Comparison of ENCODE assay signal across 16 cellular contexts in the genomic region with DNA sequence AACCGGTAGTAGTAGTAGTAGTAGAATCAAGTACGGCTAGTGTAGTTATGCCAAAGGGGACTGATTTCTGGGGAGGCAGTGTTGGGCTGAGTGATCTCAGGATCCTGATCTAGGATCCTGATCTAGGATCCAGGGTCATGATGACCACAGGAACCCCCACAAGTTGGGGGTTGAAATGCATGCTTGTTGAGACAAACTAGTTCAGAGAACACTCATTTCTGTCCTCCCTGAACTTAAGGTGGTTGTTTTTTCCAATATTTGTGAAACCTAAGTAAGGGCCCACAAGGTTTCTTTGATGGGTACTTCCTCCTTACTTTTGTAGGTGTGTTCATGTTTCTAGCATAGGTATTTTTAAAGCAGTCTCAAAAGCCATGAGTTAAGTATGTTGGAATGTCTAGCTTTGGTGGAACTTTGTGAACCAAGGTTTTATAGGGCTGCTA. TPM values are rescaled to one million over a fixed set of nuclear protein-coding genes. Genes with fewer than 3 reads are reported as not detected.
DNase-seq lines count a peak whose midpoint lies in the region; ATAC-seq, FAIRE-seq and TF ChIP-seq lines count a peak whose summit lies in the region.
"Had no signal": no experiment of that assay in that cellular context is flagged by ENCODE, and none has a peak within 500 bp of the region (broad histone marks: within the 10 kb centered on the region; RNA-seq: fewer than 3 reads in every experiment).

No MANE protein-coding gene starts in this region.

- H3K27me3 ChIP-seq in mammary epithelial cell (ENCODE audit: insufficient read depth, low read length) = no peaks in the 10 kb centered on the region
- H3K27me3 ChIP-seq: neural progenitor cell had no signal

- FAIRE-seq in D721Med (lab: Jason Lieb, UNC) = peak; percentile 38

- intact Hi-C loops in mammary epithelial cell (cut with micrococcal nuclease) = no loop called here

- H3K9me3 ChIP-seq in mammary epithelial cell (replicated peaks; ENCODE audit: insufficient read depth, low read length) = no peaks in the 10 kb centered on the region

- H2AFZ ChIP-seq in mammary epithelial cell (ENCODE audit: low read depth, low read length) = peak overlapping the region; percentile 73
- H2AFZ ChIP-seq: neural progenitor cell had no signal

- DNase-seq in D721Med (ENCODE audit: insufficient read length, low spot score) (no peak), mammary epithelial cell (peak; percentile 91), OCI-M1 (lab: John Stamatoyannopoulos, UW) (no peak), A172 (ENCODE audit: low spot score) (no peak), activated gamma-delta T cell (lab: John Stamatoyannopoulos, UW) (no peak), NCI-H446 (lab: John Stamatoyannopoulos, UW) (no peak)
- DNase-seq: activated CD4-positive, CD25-positive, alpha-beta regulatory T cell treated with anti-CD3 and anti-CD28 coated beads, Interleukin-2, amount 50 U/mL, for 72 hours; activated naive CD4-positive, alpha-beta T cell; NCI-H2029 had no signal

- WGBS in mammary epithelial cell (ENCODE audit: low coverage, missing lambda C conversion rate) = 95% methylated on average over 2 of the region's 2 CpGs

- BruUV-seq in mammary epithelial cell (replicated peaks; lab: Mats Ljungman, UMichigan) = no TSS peak

- dilution Hi-C loops in mammary epithelial cell (cut with HindIII; ENCODE audit: low sequenced_read_pairs) = no loop called here

- TF ChIP-seq CTCF in D721Med (IDR thresholded peaks at IDR 0.05; ENCODE audit: insufficient read depth, missing control alignments) = no peak
- no peak for TF ChIP-seq CTCF in mammary epithelial cell (conservative IDR thresholded peaks at IDR 0.05 in 1 of 2, IDR thresholded peaks at IDR 0.05 in 1 of 2; ENCODE audit: extremely low read depth in 1 of 2, insufficient read depth in 1 of 2, low read depth in 1 of 2, low read length in 2 of 2)

- no peak overlapping the region for H3K9ac ChIP-seq in mammary epithelial cell (ENCODE audit: insufficient read depth, low read length)
- H3K9ac ChIP-seq: neural progenitor cell had no signal

- H3K4me3 ChIP-seq in mammary epithelial cell (replicated peaks in 1 of 3; ENCODE audit: insufficient read depth in 1 of 3, low read depth in 2 of 3, low read length in 3 of 3) = no peak overlapping the region
- H3K4me3 ChIP-seq: lung, neural progenitor cell, skin epidermis had no signal

- H3K27ac ChIP-seq in mammary epithelial cell (ENCODE audit: insufficient read depth, low read depth, low read length) = peak overlapping the region; percentile 5
- H3K27ac ChIP-seq: neural progenitor cell, skin epidermis had no signal

- ATAC-seq in GM19372 (IDR thresholded peaks at IDR 0.05; ENCODE audit: low read depth, unreplicated experiment) (peak; percentile 66), HG03095 (IDR thresholded peaks at IDR 0.05; ENCODE audit: unreplicated experiment) (peak; percentile 55)
- ATAC-seq: esophagus mucosa had no signal

- CTCF ChIA-PET in mammary epithelial cell (lab: Charles Lee; ENCODE audit: low non-redundant PET) = interaction anchor here (0.7 kb wide), 1 partner anchor 91 kb away, joined by 5 read pairs; no protein-coding TSS in a partner anchor

- H3K4me2 ChIP-seq in mammary epithelial cell (ENCODE audit: insufficient read depth, low read depth, low read length) = peak overlapping the region; percentile 38
- H3K4me2 ChIP-seq: neural progenitor cell had no signal

- H3K4me1 ChIP-seq in mammary epithelial cell (ENCODE audit: insufficient read depth, low read length) = peaks cover 20% of the 10 kb centered on the region

- H4K20me1 ChIP-seq in mammary epithelial cell (ENCODE audit: insufficient read depth, low read length) = no peaks in the 10 kb centered on the region

- no peaks in the 10 kb centered on the region for H3K36me3 ChIP-seq in mammary epithelial cell (ENCODE audit: insufficient read depth, low read length)
- H3K36me3 ChIP-seq: neural progenitor cell had no signal

- H3K79me2 ChIP-seq in mammary epithelial cell (ENCODE audit: insufficient read depth, low read length) = no peaks in the 10 kb centered on the region

- in situ Hi-C loops in mammary epithelial cell (cut with MboI; ENCODE audit: low sequenced_read_pairs in 2 of 2) = loop anchor here (25.0 kb wide), 2 partner anchors 192 to 492 kb away; partner anchors contain the start of gene PTGS2 (in 1 of the 2)

RNA-seq across cellular contexts. Expression of gene PDC, which starts 33.9 kb away (rescaled TPM):
- not detected for total RNA-seq in mammary epithelial cell
- not detected for polyA plus RNA-seq in mammary epithelial cell
- not detected for polyA minus RNA-seq in mammary epithelial cell
- total RNA-seq in A172 (2014; rRNA removed; shearing (Covaris generic)) = not detected in 2 replicates
- total RNA-seq: esophagus mucosa, lung had no signal
- polyA plus RNA-seq: IgD-negative memory B cell, lung had no signal
